Comparison of ENCODE assay signal across 1 cellular context in the genomic region with DNA sequence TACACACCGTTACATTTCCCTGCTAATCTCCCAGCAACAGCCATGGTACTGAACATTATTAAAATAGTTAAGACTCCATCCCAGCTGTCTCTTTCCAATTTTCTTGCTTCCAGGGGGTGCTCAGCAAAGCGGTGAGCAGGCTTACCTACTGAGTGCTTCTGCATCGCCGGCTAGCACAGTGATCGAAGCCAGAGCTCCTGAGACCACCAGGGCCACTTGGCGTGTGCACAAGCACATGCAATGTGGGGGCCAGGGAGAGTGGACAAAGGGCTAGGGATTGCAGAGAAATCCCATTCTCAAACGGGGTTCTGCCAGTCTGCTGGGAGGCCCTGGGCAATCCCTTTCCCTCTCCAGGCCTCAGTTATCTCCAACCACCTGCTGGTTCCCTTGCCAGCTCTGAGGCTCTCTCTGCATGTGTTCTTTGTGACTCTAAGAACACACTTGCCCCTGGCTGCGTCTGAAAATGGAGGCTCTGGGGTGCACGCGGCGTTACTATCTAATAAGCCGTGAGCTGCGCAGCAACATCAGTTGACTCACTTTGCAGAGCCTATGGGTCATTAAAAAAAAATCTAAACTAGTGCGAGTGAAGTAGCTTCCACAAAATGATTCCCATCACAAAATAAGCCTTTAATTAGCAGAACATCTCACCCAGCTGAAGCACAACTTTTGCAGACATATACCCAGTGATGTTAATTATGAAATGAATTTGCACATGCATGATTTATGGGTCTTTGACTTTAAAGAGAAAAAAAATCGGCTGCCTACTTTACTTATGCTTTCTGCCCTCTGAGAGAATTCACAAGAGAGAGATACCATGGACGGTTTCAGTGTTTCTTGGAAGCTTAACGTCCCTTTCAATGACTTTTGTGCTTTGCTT.
A peak's percentile ranks its signal among the peaks of the same experiment; 100 is the strongest.
TF ChIP-seq lines count a peak whose summit lies in the region.

No MANE protein-coding gene starts in this region.

TF ChIP-seq in HEK293, 187 proteins besides CTCF, POLR2A, EP300 and RAD21:
- TF ChIP-seq ZNF701 (tag by site-specific recombination; IDR thresholded peaks at IDR 0.05), result no peak
- 0 out of 2 replicates have a peak, but pooled peaks have one; percentile 20 for TF ChIP-seq ZNF184 (tag by site-specific recombination; IDR thresholded peaks at IDR 0.05)
- TF ChIP-seq, protein P1, sequence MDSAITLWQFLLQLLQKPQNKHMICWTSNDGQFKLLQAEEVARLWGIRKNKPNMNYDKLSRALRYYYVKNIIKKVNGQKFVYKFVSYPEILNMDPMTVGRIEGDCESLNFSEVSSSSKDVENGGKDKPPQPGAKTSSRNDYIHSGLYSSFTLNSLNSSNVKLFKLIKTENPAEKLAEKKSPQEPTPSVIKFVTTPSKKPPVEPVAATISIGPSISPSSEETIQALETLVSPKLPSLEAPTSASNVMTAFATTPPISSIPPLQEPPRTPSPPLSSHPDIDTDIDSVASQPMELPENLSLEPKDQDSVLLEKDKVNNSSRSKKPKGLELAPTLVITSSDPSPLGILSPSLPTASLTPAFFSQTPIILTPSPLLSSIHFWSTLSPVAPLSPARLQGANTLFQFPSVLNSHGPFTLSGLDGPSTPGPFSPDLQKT (IDR thresholded peaks at IDR 0.05; ENCODE audit: borderline replicate concordance, low read depth, low read length), result no peak
- no peak for TF ChIP-seq TCF7L2 (IDR thresholded peaks at IDR 0.05; ENCODE audit: borderline replicate concordance, low read depth, low read length)
- TF ChIP-seq GLIS1 (tag by site-specific recombination; IDR thresholded peaks at IDR 0.05), result peak; percentile 83
- TF ChIP-seq, protein P2, sequence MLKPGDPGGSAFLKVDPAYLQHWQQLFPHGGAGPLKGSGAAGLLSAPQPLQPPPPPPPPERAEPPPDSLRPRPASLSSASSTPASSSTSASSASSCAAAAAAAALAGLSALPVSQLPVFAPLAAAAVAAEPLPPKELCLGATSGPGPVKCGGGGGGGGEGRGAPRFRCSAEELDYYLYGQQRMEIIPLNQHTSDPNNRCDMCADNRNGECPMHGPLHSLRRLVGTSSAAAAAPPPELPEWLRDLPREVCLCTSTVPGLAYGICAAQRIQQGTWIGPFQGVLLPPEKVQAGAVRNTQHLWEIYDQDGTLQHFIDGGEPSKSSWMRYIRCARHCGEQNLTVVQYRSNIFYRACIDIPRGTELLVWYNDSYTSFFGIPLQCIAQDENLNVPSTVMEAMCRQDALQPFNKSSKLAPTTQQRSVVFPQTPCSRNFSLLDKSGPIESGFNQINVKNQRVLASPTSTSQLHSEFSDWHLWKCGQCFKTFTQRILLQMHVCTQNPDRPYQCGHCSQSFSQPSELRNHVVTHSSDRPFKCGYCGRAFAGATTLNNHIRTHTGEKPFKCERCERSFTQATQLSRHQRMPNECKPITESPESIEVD (tag by site-specific recombination; IDR thresholded peaks at IDR 0.05), result peak; percentile 50; the same call in 1 of the 2 replicates
- TF ChIP-seq, protein P3, sequence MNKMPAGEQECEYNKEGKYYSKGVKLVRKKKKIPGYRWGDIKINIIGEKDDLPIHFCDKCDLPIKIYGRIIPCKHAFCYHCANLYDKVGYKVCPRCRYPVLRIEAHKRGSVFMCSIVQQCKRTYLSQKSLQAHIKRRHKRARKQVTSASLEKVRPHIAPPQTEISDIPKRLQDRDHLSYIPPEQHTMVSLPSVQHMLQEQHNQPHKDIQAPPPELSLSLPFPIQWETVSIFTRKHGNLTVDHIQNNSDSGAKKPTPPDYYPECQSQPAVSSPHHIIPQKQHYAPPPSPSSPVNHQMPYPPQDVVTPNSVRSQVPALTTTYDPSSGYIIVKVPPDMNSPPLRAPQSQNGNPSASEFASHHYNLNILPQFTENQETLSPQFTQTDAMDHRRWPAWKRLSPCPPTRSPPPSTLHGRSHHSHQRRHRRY (tag by site-specific recombination; IDR thresholded peaks at IDR 0.05), result no peak
- no peak for TF ChIP-seq KLF16 (tag by site-specific recombination; IDR thresholded peaks at IDR 0.05)
- no peak for TF ChIP-seq ZNF830 (tag by site-specific recombination; IDR thresholded peaks at IDR 0.05; ENCODE audit: low read depth)
- TF ChIP-seq ZNF48 (tag by site-specific recombination; IDR thresholded peaks at IDR 0.05), result no peak
- peak; percentile 25; the same call in 1 of the 2 replicates for TF ChIP-seq ZBTB8A (tag by site-specific recombination; IDR thresholded peaks at IDR 0.05)
- TF ChIP-seq ZNF501 (tag by site-specific recombination; IDR thresholded peaks at IDR 0.05), result no peak
- peak; percentile 67; the same call in 1 of the 2 replicates for TF ChIP-seq YY1 (tag by site-specific recombination; IDR thresholded peaks at IDR 0.05)
- TF ChIP-seq ZNF624 (tag by site-specific recombination; IDR thresholded peaks at IDR 0.05), result no peak
- TF ChIP-seq ZNF423 (tag by site-specific recombination; IDR thresholded peaks at IDR 0.05), result peak; percentile 88
- TF ChIP-seq SP7 (tag by site-specific recombination; IDR thresholded peaks at IDR 0.05), result peak; percentile 21; the same call in 1 of the 2 replicates
- TF ChIP-seq ZNF548 (tag by site-specific recombination; IDR thresholded peaks at IDR 0.05), result no peak
- TF ChIP-seq FEZF1 (tag by site-specific recombination; IDR thresholded peaks at IDR 0.05), result peak; percentile 58
- no peak for TF ChIP-seq ZNF37A (tag by site-specific recombination; IDR thresholded peaks at IDR 0.05)
- TF ChIP-seq, protein P4, sequence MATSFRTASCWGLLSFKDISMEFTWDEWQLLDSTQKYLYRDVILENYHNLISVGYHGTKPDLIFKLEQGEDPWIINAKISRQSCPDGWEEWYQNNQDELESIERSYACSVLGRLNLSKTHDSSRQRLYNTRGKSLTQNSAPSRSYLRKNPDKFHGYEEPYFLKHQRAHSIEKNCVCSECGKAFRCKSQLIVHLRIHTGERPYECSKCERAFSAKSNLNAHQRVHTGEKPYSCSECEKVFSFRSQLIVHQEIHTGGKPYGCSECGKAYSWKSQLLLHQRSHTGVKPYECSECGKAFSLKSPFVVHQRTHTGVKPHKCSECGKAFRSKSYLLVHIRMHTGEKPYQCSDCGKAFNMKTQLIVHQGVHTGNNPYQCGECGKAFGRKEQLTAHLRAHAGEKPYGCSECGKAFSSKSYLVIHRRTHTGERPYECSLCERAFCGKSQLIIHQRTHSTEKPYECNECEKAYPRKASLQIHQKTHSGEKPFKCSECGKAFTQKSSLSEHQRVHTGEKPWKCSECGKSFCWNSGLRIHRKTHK (tag by site-specific recombination; IDR thresholded peaks at IDR 0.05), result no peak
- TF ChIP-seq KLF1 (tag by site-specific recombination; IDR thresholded peaks at IDR 0.05), result no peak
- peak; percentile 83 for TF ChIP-seq ZBTB48 (tag by site-specific recombination; IDR thresholded peaks at IDR 0.05)
- TF ChIP-seq, protein P5, sequence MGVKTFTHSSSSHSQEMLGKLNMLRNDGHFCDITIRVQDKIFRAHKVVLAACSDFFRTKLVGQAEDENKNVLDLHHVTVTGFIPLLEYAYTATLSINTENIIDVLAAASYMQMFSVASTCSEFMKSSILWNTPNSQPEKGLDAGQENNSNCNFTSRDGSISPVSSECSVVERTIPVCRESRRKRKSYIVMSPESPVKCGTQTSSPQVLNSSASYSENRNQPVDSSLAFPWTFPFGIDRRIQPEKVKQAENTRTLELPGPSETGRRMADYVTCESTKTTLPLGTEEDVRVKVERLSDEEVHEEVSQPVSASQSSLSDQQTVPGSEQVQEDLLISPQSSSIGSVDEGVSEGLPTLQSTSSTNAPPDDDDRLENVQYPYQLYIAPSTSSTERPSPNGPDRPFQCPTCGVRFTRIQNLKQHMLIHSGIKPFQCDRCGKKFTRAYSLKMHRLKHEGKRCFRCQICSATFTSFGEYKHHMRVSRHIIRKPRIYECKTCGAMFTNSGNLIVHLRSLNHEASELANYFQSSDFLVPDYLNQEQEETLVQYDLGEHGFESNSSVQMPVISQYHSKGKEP (tag by site-specific recombination; IDR thresholded peaks at IDR 0.05), result no peak
- TF ChIP-seq ZIC2 (tag by site-specific recombination; IDR thresholded peaks at IDR 0.05), result peak; percentile 100
- no peak for TF ChIP-seq ZNF776 (tag by site-specific recombination; IDR thresholded peaks at IDR 0.05; ENCODE audit: borderline replicate concordance)
- peak; percentile 20; the same call in 1 of the 2 replicates for TF ChIP-seq ZBTB17 (tag by site-specific recombination; IDR thresholded peaks at IDR 0.05)
- TF ChIP-seq ZBTB21 (tag by site-specific recombination; IDR thresholded peaks at IDR 0.05), result no peak
- TF ChIP-seq ZNF837 (tag by site-specific recombination; IDR thresholded peaks at IDR 0.05), result no peak
- TF ChIP-seq ZNF596 (tag by site-specific recombination; IDR thresholded peaks at IDR 0.05), result peak; percentile 63; the same call in 1 of the 2 replicates
- TF ChIP-seq MYNN (tag by site-specific recombination; IDR thresholded peaks at IDR 0.05; ENCODE audit: borderline replicate concordance), result no peak
- TF ChIP-seq IKZF3 (tag by site-specific recombination; IDR thresholded peaks at IDR 0.05), result peak; percentile 52; the same call in 1 of the 2 replicates
- no peak for TF ChIP-seq MEIS1 (CRISPR knock-in tag; IDR thresholded peaks at IDR 0.05; ENCODE audit: borderline replicate concordance)
- TF ChIP-seq ZNF561 (tag by site-specific recombination; IDR thresholded peaks at IDR 0.05; ENCODE audit: borderline replicate concordance), result peak; percentile 18; the same call in 1 of the 2 replicates
- no peak for TF ChIP-seq HOXC10 (CRISPR knock-in tag; IDR thresholded peaks at IDR 0.05)
- TF ChIP-seq ZNF169 (tag by site-specific recombination; IDR thresholded peaks at IDR 0.05), result no peak
- TF ChIP-seq, protein P6, sequence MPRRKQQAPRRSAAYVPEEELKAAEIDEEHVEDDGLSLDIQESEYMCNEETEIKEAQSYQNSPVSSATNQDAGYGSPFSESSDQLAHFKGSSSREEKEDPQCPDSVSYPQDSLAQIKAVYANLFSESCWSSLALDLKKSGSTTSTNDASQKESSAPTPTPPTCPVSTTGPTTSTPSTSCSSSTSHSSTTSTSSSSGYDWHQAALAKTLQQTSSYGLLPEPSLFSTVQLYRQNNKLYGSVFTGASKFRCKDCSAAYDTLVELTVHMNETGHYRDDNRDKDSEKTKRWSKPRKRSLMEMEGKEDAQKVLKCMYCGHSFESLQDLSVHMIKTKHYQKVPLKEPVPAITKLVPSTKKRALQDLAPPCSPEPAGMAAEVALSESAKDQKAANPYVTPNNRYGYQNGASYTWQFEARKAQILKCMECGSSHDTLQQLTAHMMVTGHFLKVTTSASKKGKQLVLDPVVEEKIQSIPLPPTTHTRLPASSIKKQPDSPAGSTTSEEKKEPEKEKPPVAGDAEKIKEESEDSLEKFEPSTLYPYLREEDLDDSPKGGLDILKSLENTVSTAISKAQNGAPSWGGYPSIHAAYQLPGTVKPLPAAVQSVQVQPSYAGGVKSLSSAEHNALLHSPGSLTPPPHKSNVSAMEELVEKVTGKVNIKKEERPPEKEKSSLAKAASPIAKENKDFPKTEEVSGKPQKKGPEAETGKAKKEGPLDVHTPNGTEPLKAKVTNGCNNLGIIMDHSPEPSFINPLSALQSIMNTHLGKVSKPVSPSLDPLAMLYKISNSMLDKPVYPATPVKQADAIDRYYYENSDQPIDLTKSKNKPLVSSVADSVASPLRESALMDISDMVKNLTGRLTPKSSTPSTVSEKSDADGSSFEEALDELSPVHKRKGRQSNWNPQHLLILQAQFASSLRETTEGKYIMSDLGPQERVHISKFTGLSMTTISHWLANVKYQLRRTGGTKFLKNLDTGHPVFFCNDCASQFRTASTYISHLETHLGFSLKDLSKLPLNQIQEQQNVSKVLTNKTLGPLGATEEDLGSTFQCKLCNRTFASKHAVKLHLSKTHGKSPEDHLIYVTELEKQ (tag by site-specific recombination; IDR thresholded peaks at IDR 0.05; ENCODE audit: borderline replicate concordance), result no peak
- TF ChIP-seq, protein P7, sequence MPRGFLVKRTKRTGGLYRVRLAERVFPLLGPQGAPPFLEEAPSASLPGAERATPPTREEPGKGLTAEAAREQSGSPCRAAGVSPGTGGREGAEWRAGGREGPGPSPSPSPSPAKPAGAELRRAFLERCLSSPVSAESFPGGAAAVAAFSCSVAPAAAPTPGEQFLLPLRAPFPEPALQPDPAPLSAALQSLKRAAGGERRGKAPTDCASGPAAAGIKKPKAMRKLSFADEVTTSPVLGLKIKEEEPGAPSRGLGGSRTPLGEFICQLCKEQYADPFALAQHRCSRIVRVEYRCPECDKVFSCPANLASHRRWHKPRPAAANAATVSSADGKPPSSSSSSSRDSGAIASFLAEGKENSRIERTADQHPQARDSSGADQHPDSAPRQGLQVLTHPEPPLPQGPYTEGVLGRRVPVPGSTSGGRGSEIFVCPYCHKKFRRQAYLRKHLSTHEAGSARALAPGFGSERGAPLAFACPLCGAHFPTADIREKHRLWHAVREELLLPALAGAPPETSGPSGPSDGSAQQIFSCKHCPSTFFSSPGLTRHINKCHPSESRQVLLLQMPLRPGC (tag by site-specific recombination; IDR thresholded peaks at IDR 0.05), result no peak
